In genomic region chr1:116945996-116946395, GRCh38 we compare ENCODE assay signal across 14 cellular contexts. TPM values are rescaled to one million over a fixed set of nuclear protein-coding genes. Genes with fewer than 3 reads are reported as not detected.
DNase-seq lines count a peak whose midpoint lies in the region; ATAC-seq and TF ChIP-seq lines count a peak whose summit lies in the region.
"Had no signal": no experiment of that assay in that cellular context is flagged by ENCODE, and none has a peak within 500 bp of the region (broad histone marks: within the 10 kb centered on the region; RNA-seq: fewer than 3 reads in every experiment).

No MANE protein-coding gene starts in this region.

- H3K4me3 Mint-ChIP-seq in nephron progenitor cell, result no peak overlapping the region
- H3K4me3 Mint-ChIP-seq: CD14-positive monocyte; CD4-positive, alpha-beta memory T cell had no signal

- peaks cover 38% of the 10 kb centered on the region for H3K4me1 Mint-ChIP-seq in nephron progenitor cell
- H3K4me1 Mint-ChIP-seq: CD14-positive monocyte had no signal

- no peaks in the 10 kb centered on the region for H3K27me3 Mint-ChIP-seq in nephron progenitor cell (ENCODE audit: low read depth, poor library complexity)
- H3K27me3 Mint-ChIP-seq: CD4-positive, alpha-beta memory T cell had no signal

- peaks cover 71% of the 10 kb centered on the region for H3K36me3 Mint-ChIP-seq in nephron progenitor cell (ENCODE audit: low read depth)
- H3K36me3 Mint-ChIP-seq: CD4-positive, alpha-beta memory T cell had no signal

- ATAC-seq in GM18511 (IDR thresholded peaks at IDR 0.05; ENCODE audit: unreplicated experiment), result no peak
- ATAC-seq: GM12878 had no signal

- H3K27ac Mint-ChIP-seq in nephron progenitor cell, result peak overlapping the region; percentile 57

- DNase-seq in GM20000 (ENCODE audit: low spot score), result peak; percentile 31
- DNase-seq in HT1080 (ENCODE audit: low read depth), result peak; percentile 36
- DNase-seq in dermis blood vessel endothelial cell, result peak; percentile 29
- DNase-seq in nephron progenitor cell, result no peak
- no peak for DNase-seq in SW 1271 (lab: John Stamatoyannopoulos, UW)
- DNase-seq in DMS153 treated with DMSO at 0.1 percent for 48 hours (lab: John Stamatoyannopoulos, UW; ENCODE audit: unreplicated experiment), result no peak
- DNase-seq: 8988T; CD4-positive, alpha-beta memory T cell; DMS53; DND-41; EL had no signal

- no peaks in the 10 kb centered on the region for H3K9me3 Mint-ChIP-seq in nephron progenitor cell
- H3K9me3 Mint-ChIP-seq: CD14-positive monocyte; CD4-positive, alpha-beta memory T cell had no signal

- TF ChIP-seq CTCF in GM20000 (IDR thresholded peaks at IDR 0.05; ENCODE audit: extremely low read depth, missing control alignments), result no peak
- no peak for TF ChIP-seq CTCF in nephron progenitor cell (IDR thresholded peaks at IDR 0.05)

RNA-seq across cellular contexts. Expression of gene PTGFRN, which starts 36.3 kb away (rescaled TPM):
- 48.7 and 54.1 TPM in 2 replicates for total RNA-seq in HT1080 (2014; rRNA removed; shearing (Covaris generic))
- 94.4 and 124 TPM in 2 replicates for polyA plus RNA-seq in HT1080 (2015; cell fraction: cytosol; rRNA removed)
- 152 and 164 TPM in 2 replicates for polyA plus RNA-seq in HT1080 (2015; cell fraction: nucleus; rRNA removed)
- 71.8 and 76.4 TPM in 2 replicates for total RNA-seq in dermis blood vessel endothelial cell

RNA-seq across cellular contexts. Expression of gene CD101, which starts 55.6 kb away (rescaled TPM):
- total RNA-seq in HT1080 (2014; rRNA removed; shearing (Covaris generic)), result 0.03 and 0.06 TPM in 2 replicates
- polyA plus RNA-seq in HT1080 (2015; cell fraction: cytosol; rRNA removed), result 0.09 and 0.52 TPM in 2 replicates
- 0.87 and 1.1 TPM in 2 replicates for polyA plus RNA-seq in HT1080 (2015; cell fraction: nucleus; rRNA removed)
- 0.17 and 0.19 TPM in 2 replicates for total RNA-seq in dermis blood vessel endothelial cell

Comparison
In these comparisons a context has a peak if more than half of its experiments do, and no peak if none do; other contexts are left out.
1. DNase-seq: peak in GM20000 (single experiment), HT1080 (single experiment) and dermis blood vessel endothelial cell (single experiment); none in nephron progenitor cell (single experiment), SW 1271 (0 of 2) and DMS153 treated with DMSO at 0.1 percent for 48 hours (single experiment).